20 cellular contexts compared by ENCODE assay signal in the genomic region with DNA sequence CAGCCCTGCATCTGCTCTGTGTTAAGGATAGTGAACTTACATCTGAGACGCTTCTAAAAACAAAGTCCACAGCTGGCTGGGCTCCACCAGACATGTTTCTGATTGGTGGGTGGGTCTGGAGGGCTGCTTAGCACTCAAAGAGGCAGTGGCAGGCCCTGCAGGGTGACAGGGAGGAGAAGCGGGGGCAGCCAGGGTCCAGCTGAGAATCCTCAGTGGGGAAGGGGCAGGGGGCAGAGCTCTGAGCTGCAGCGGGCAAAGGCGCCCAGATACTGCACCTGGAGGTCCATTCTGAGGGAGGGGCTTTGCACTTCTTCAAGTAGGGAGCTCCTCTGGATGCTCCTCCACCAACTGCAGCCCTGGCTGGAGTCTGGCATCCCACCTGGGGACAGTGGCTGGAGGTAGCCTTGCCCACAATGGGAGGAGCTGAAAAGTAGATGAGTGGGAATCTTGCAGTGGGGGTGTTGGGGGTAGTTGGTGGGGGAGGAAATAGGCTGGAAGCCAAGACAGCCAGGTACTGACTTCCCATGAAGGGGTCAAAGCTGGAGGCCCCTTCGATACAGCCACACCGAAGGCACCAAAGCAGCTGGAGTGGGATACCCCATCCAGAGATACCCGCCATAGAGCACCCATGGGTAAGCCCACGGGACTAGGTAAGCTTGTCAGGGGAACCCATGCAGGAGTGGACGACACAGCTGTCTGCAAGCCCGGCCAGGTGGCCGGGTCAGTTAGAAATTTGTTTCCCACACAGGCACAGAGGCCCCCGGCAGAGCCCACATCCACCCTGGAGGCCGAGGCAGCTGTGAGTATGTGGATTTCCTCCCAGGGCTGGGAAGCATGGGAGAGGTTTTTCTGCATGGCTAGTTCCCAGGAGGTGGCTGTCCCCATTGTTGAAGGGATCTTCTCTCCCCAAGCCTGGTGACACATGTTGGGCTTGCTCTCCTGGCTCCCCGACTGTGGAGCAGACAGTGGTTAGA. TPM values are rescaled to one million over a fixed set of nuclear protein-coding genes. Genes with fewer than 3 reads are reported as not detected.
"Had no signal": no experiment of that assay in that cellular context is flagged by ENCODE, and none has a peak within 500 bp of the region (broad histone marks: within the 10 kb centered on the region; RNA-seq: fewer than 3 reads in every experiment).

No MANE protein-coding gene starts in this region.

- H3K4me3 ChIP-seq: dorsolateral prefrontal cortex, gastroesophageal sphincter, left lung, prostate gland, right lobe of liver, smooth muscle cell, upper lobe of left lung had no signal

- H3K9me3 ChIP-seq: prostate gland, right lobe of liver, upper lobe of left lung had no signal

- H3K4me1 ChIP-seq: left lung, prostate gland, right lobe of liver had no signal

- H3K36me3 ChIP-seq: gastroesophageal sphincter, left lung, prostate gland, right lobe of liver, upper lobe of left lung had no signal

- ATAC-seq: gastroesophageal sphincter; left lung; naive thymus-derived CD8-positive, alpha-beta T cell; stimulated activated naive CD8-positive, alpha-beta T cell treated with anti-CD3 and anti-CD28 coated beads, Interleukin-15, Interleukin-2, amounts not matched to agents 100 U/mL and 50 U/mL, for 24 hours had no signal

- H3K27ac ChIP-seq: dorsolateral prefrontal cortex, gastroesophageal sphincter, left lung, prostate gland, right lobe of liver, upper lobe of left lung had no signal

- DNase-seq: activated CD4-positive, alpha-beta T cell treated with anti-CD3 and anti-CD28 coated beads for 1 hour; activated CD4-positive, alpha-beta T cell treated with anti-CD3 and anti-CD28 coated beads, Interleukin-2, amount 50 U/mL, for 4 hours; activated naive CD4-positive, alpha-beta T cell treated with anti-CD3 and anti-CD28 coated beads, Interleukin-2, amount 50 U/mL, for 16 hours; erythroblast; left lung; naive thymus-derived CD8-positive, alpha-beta T cell; right lobe of liver; stimulated activated naive CD8-positive, alpha-beta T cell treated with anti-CD3 and anti-CD28 coated beads, Interleukin-15, Interleukin-2, amounts not matched to agents 100 U/mL and 50 U/mL, for 24 hours; T-helper 1 cell; T1000 had no signal

- H3K27me3 ChIP-seq: right lobe of liver, upper lobe of left lung had no signal

RNA-seq across cellular contexts. Expression of a gene that starts 28.4 kb away (rescaled TPM):
- total RNA-seq: astrocyte; bronchial epithelial cell; dorsolateral prefrontal cortex; gastroesophageal sphincter; left lung; mammary epithelial cell; mononuclear cell; naive thymus-derived CD8-positive, alpha-beta T cell; omental fat pad; prostate gland; right lobe of liver; smooth muscle cell; upper lobe of left lung had no signal
- polyA plus RNA-seq: mammary epithelial cell; naive thymus-derived CD8-positive, alpha-beta T cell; smooth muscle cell had no signal
